ENCODE assay signal across 19 cellular contexts in genomic region chr14:51628230-51628629, GRCh38. TPM values are rescaled to one million over a fixed set of nuclear protein-coding genes. Genes with fewer than 3 reads are reported as not detected.
A peak's percentile ranks its signal among the peaks of the same experiment; 100 is the strongest.
DNase-seq lines count a peak whose midpoint lies in the region; ATAC-seq and TF ChIP-seq lines count a peak whose summit lies in the region.
"Had no signal": no experiment of that assay in that cellular context is flagged by ENCODE, and none has a peak within 500 bp of the region (broad histone marks: within the 10 kb centered on the region; RNA-seq: fewer than 3 reads in every experiment).

No MANE protein-coding gene starts in this region.

- H3K79me2 ChIP-seq in trophoblast cell (ENCODE audit: control insufficient read depth, insufficient read depth, low read length, poor library complexity): no peaks in the 10 kb centered on the region

- no CpG with 5 or more reads among the region's 1 CpG for WGBS in trophoblast cell (ENCODE audit: extremely low coverage, insufficient coverage, insufficient read length)

- H2BK5ac ChIP-seq in trophoblast cell (ENCODE audit: low read depth, low read length, poor library complexity): peak overlapping the region; percentile 33

- H3K4me3 Mint-ChIP-seq in WTC11: no peak overlapping the region
- H3K4me3 Mint-ChIP-seq in chondrocyte (ENCODE audit: unreplicated experiment): no peak overlapping the region
- H3K4me3 Mint-ChIP-seq: B cell; CD4-positive, alpha-beta T cell; CD8-positive, alpha-beta T cell had no signal

- no peak overlapping the region for H3K18ac ChIP-seq in trophoblast cell (ENCODE audit: low read length)

- no peak overlapping the region for H4K91ac ChIP-seq in trophoblast cell (ENCODE audit: low read depth, low read length)

- no peak overlapping the region for H3K4ac ChIP-seq in trophoblast cell (ENCODE audit: low read depth, low read length)

- H3K9ac ChIP-seq in trophoblast cell (ENCODE audit: low read length): no peak overlapping the region
- H3K9ac ChIP-seq: BLaER1 treated with 17β-estradiol and CSF1 and Interleukin-3, amounts not matched to agents 10 nM and 100 nM had no signal

- H2AK5ac ChIP-seq in trophoblast cell (ENCODE audit: low read length): no peak overlapping the region

- no peak overlapping the region for H3K4me3 ChIP-seq in AG10803 (ENCODE audit: low read length)
- no peak overlapping the region for H3K4me3 ChIP-seq in trophoblast cell (ENCODE audit: low read depth, low read length)
- H3K4me3 ChIP-seq: BLaER1 treated with 17β-estradiol and CSF1 and Interleukin-3, amounts not matched to agents 10 nM and 100 nM; GM12878 had no signal

- no peaks in the 10 kb centered on the region for H3K9me3 ChIP-seq in trophoblast cell (ENCODE audit: insufficient read depth, low read depth, low read length)
- H3K9me3 ChIP-seq: Caco-2 had no signal

- H3K14ac ChIP-seq in trophoblast cell (ENCODE audit: low read length): no peak overlapping the region

- H3K4me2 ChIP-seq in trophoblast cell (ENCODE audit: low read length): no peak overlapping the region
- H3K4me2 ChIP-seq: BLaER1 treated with 17β-estradiol and CSF1 and Interleukin-3, amounts not matched to agents 10 nM and 100 nM had no signal

- H3K4me1 Mint-ChIP-seq in WTC11: no peaks in the 10 kb centered on the region
- peaks cover 11% of the 10 kb centered on the region for H3K4me1 Mint-ChIP-seq in chondrocyte (ENCODE audit: low read depth)

- no peak overlapping the region for H4K12ac ChIP-seq in trophoblast cell (ENCODE audit: low read depth, low read length)

- ATAC-seq in WTC11: no peak
- ATAC-seq: CD8-positive, alpha-beta T cell; GM12878 had no signal

- H2BK12ac ChIP-seq in trophoblast cell (ENCODE audit: low read length): no peak overlapping the region

- CTCF ChIA-PET in WTC11 (lab: Charles Lee): no interaction called here

- POLR2A ChIA-PET in WTC11 (lab: Charles Lee): no interaction called here

- no peak overlapping the region for H4K8ac ChIP-seq in trophoblast cell (ENCODE audit: low read depth, low read length)

- no peak overlapping the region for H2AFZ ChIP-seq in trophoblast cell (ENCODE audit: insufficient read depth, low read length, poor library complexity)

- H2BK120ac ChIP-seq in trophoblast cell (ENCODE audit: insufficient read depth, low read length, poor library complexity): peak overlapping the region; percentile 60

- H3K36me3 ChIP-seq in trophoblast cell (ENCODE audit: control insufficient read depth in 1 of 2, insufficient read depth in 2 of 2, low read length in 2 of 2): no peaks in the 10 kb centered on the region
- H3K36me3 ChIP-seq: BLaER1 treated with 17β-estradiol and CSF1 and Interleukin-3, amounts not matched to agents 10 nM and 100 nM had no signal

- H3K27me3 Mint-ChIP-seq in WTC11 (ENCODE audit: low read depth) (no peaks in the 10 kb centered on the region; the same call in 1 of the 2 replicates), chondrocyte (ENCODE audit: low read depth) (no peaks in the 10 kb centered on the region)

- H3K27ac ChIP-seq in trophoblast cell (ENCODE audit: low read depth, low read length): no peak overlapping the region
- H3K27ac ChIP-seq: BLaER1 treated with 17β-estradiol and CSF1 and Interleukin-3, amounts not matched to agents 10 nM and 100 nM had no signal

- H3K79me1 ChIP-seq in trophoblast cell (ENCODE audit: low read length): peaks cover 3% of the 10 kb centered on the region

- peak; percentile 54 for DNase-seq in AG10803 (ENCODE audit: low read depth)
- DNase-seq in EH (ENCODE audit: low read depth): peak; percentile 44
- DNase-seq in trophoblast cell: peak in 1 of 2 donors; percentile 35
- DNase-seq in WTC11 (ENCODE audit: low spot score): no peak
- no peak for DNase-seq in chondrocyte (ENCODE audit: low spot score)
- no peak for DNase-seq in T-helper 2 cell
- DNase-seq: 8988T; ACHN; AML-193; Caco-2; Calu3; CD4-positive, alpha-beta T cell; CD8-positive, alpha-beta T cell; DMS79 treated with DMSO at 0.1 percent for 48 hours; EL; GDM1 had no signal

- H3K36me3 Mint-ChIP-seq in WTC11: no peaks in the 10 kb centered on the region
- H3K36me3 Mint-ChIP-seq in chondrocyte (ENCODE audit: low read depth): no peaks in the 10 kb centered on the region
- H3K36me3 Mint-ChIP-seq: CD8-positive, alpha-beta T cell had no signal

- H3K27ac Mint-ChIP-seq in WTC11: no peak overlapping the region
- no peak overlapping the region for H3K27ac Mint-ChIP-seq in chondrocyte (ENCODE audit: unreplicated experiment)
- H3K27ac Mint-ChIP-seq: B cell; CD4-positive, alpha-beta T cell; CD8-positive, alpha-beta T cell had no signal

- no peak overlapping the region for H3K23ac ChIP-seq in trophoblast cell (ENCODE audit: low read length)

- H3K4me1 ChIP-seq in trophoblast cell (ENCODE audit: control insufficient read depth in 1 of 2, insufficient read depth in 2 of 2, low read length in 2 of 2): peaks cover 8 to 13% of the 10 kb centered on the region in 2 experiments
- H3K4me1 ChIP-seq: Caco-2 had no signal

- H3K27me3 ChIP-seq in trophoblast cell (ENCODE audit: insufficient read depth, low read length): no peaks in the 10 kb centered on the region
- H3K27me3 ChIP-seq: BLaER1 treated with 17β-estradiol and CSF1 and Interleukin-3, amounts not matched to agents 10 nM and 100 nM had no signal

- peaks cover 13% of the 10 kb centered on the region for H3K9me3 Mint-ChIP-seq in WTC11
- H3K9me3 Mint-ChIP-seq in chondrocyte (ENCODE audit: low read depth): peaks cover 3% of the 10 kb centered on the region
- H3K9me3 Mint-ChIP-seq: CD4-positive, alpha-beta T cell had no signal

- TF ChIP-seq CTCF in AG10803 (conservative IDR thresholded peaks at IDR 0.05; ENCODE audit: low read length) (no peak), WTC11 (IDR thresholded peaks at IDR 0.05) (no peak), chondrocyte (IDR thresholded peaks at IDR 0.05) (no peak)

TF ChIP-seq in WTC11, 78 proteins besides CTCF, POLR2A, EP300 and RAD21:
- TF ChIP-seq IRF1 (CRISPR knock-in tag; IDR thresholded peaks at IDR 0.05) (no peak), SMAD4 (CRISPR knock-in tag; IDR thresholded peaks at IDR 0.05) (no peak), ATF2 (CRISPR knock-in tag; IDR thresholded peaks at IDR 0.05; ENCODE audit: borderline replicate concordance, low read depth) (no peak), ESRRA (CRISPR knock-in tag; IDR thresholded peaks at IDR 0.05; ENCODE audit: borderline replicate concordance) (no peak), ETV6 (CRISPR knock-in tag; IDR thresholded peaks at IDR 0.05) (no peak), TP53 (CRISPR knock-in tag; IDR thresholded peaks at IDR 0.05) (no peak), ATF3 (CRISPR knock-in tag; conservative IDR thresholded peaks at IDR 0.05) (no peak), CREB1 (CRISPR knock-in tag; IDR thresholded peaks at IDR 0.05) (no peak), FOXP1 (CRISPR knock-in tag; IDR thresholded peaks at IDR 0.05; ENCODE audit: borderline replicate concordance) (no peak), SMAD3 (CRISPR knock-in tag; IDR thresholded peaks at IDR 0.05; ENCODE audit: borderline replicate concordance) (no peak)

RNA-seq across cellular contexts. Expression of gene FRMD6, which starts 23.5 kb away (rescaled TPM):
- 105 and 107 TPM in 2 replicates for polyA plus RNA-seq in trophoblast cell (2013)
- total RNA-seq in WTC11 (2021) (13.3 to 21.8 TPM (median 17.0 TPM) in 3 replicates), chondrocyte (105 to 135 TPM (median 131 TPM) in 3 replicates)

Comparison
In these comparisons a context has a peak if more than half of its experiments do, and no peak if none do; other contexts are left out.
1. DNase-seq: peak in AG10803 (single experiment) and EH (single experiment); none in WTC11 (single experiment), chondrocyte (single experiment) and T-helper 2 cell (0 of 5).